ENCODE assay signal across 5 cellular contexts in the genomic region with DNA sequence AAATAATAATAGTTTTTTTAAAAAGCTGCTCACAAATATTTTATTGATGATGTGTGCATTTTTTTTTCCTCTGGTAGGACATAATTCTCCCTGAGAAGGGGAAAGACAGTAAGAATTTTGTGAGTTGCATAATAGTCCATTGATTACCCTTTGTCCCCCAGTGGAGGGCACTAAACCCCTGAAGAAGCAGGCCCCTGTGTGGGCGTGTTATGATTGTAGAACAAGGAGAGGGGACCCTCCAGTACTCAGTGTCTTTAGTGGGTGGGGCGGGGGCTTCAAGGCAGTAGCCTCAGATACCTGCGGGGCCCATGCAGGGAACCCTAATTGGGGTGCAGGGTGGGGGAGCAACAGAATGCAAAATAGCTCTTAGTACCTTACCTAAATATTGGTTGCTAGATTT. TPM values are rescaled to one million over a fixed set of nuclear protein-coding genes. Genes with fewer than 3 reads are reported as not detected.
"Had no signal": no experiment of that assay in that cellular context is flagged by ENCODE, and none has a peak within 500 bp of the region (broad histone marks: within the 10 kb centered on the region; RNA-seq: fewer than 3 reads in every experiment).

No MANE protein-coding gene starts in this region.

RNA-seq across cellular contexts. Expression of a gene that starts 57.4 kb away (rescaled TPM):
- total RNA-seq: HepG2, HT-29, HT1080, IMR-90 had no signal
- polyA plus RNA-seq: HepG2, IgD-negative memory B cell, IMR-90 had no signal
